In genomic region chr2:69306612-69306896, GRCh38 we compare ENCODE assay signal across 8 cellular contexts.
DNase-seq lines count a peak whose midpoint lies in the region; ATAC-seq and TF ChIP-seq lines count a peak whose summit lies in the region.

No MANE protein-coding gene starts in this region.

- H3K36me3 ChIP-seq in CD8-positive, alpha-beta T cell (ENCODE audit: insufficient read depth, low read length), result no peaks in the 10 kb centered on the region
- H3K36me3 ChIP-seq in OCI-LY7 (ENCODE audit: insufficient read depth, low read length), result no peaks in the 10 kb centered on the region

- no peak for TF ChIP-seq CTCF in CD8-positive, alpha-beta T cell (IDR thresholded peaks at IDR 0.05)
- TF ChIP-seq CTCF in OCI-LY7 (conservative IDR thresholded peaks at IDR 0.05; ENCODE audit: low read length), result no peak
- no peak for TF ChIP-seq CTCF in epithelial cell of proximal tubule (conservative IDR thresholded peaks at IDR 0.05; ENCODE audit: low read depth, low read length)
- no peak for TF ChIP-seq CTCF in osteocyte (IDR thresholded peaks at IDR 0.05)
- TF ChIP-seq CTCF in GM10266 (IDR thresholded peaks at IDR 0.05; ENCODE audit: control insufficient read depth, insufficient read depth, low read depth, missing control alignments), result no peak

- H3K27ac Mint-ChIP-seq in CD8-positive, alpha-beta T cell, result no peak overlapping the region
- peak overlapping the region; percentile 55 for H3K27ac Mint-ChIP-seq in osteocyte (ENCODE audit: unreplicated experiment)

- H3K4me1 Mint-ChIP-seq in CD8-positive, alpha-beta T cell (ENCODE audit: low read depth), result peaks cover 21% of the 10 kb centered on the region
- H3K4me1 Mint-ChIP-seq in osteocyte (ENCODE audit: unreplicated experiment), result peaks cover 36% of the 10 kb centered on the region

- POLR2A ChIA-PET in CD8-positive, alpha-beta T cell (lab: Charles Lee), result no interaction called here
- POLR2A ChIA-PET in OCI-LY7 (lab: Charles Lee), result no interaction called here

- H3K4me2 ChIP-seq in OCI-LY7 (ENCODE audit: low read length), result peak overlapping the region; percentile 64; the same call in 1 of the 2 replicates

- no peak for ATAC-seq in CD8-positive, alpha-beta T cell
- ATAC-seq in HG02852 (IDR thresholded peaks at IDR 0.05; ENCODE audit: unreplicated experiment), result no peak

- no peak overlapping the region for H3K27ac ChIP-seq in CD8-positive, alpha-beta T cell (ENCODE audit: low read depth, low read length)
- H3K27ac ChIP-seq in OCI-LY7 (ENCODE audit: low read depth, low read length, poor library complexity, severe bottlenecking), result no peak overlapping the region
- H3K27ac ChIP-seq in caudate nucleus (ENCODE audit: low read depth, low read length), result no peak overlapping the region

- H4K20me1 ChIP-seq in OCI-LY7 (ENCODE audit: insufficient read depth, low read length), result no peaks in the 10 kb centered on the region

- CTCF ChIA-PET in CD8-positive, alpha-beta T cell (lab: Charles Lee), result interaction anchor here (1.3 to 3.2 kb wide), 7 partner anchors 11 to 843 kb away, joined by 3 to 11 read pairs (median 5); no protein-coding TSS in a partner anchor
- CTCF ChIA-PET in OCI-LY7 (lab: Charles Lee; ENCODE audit: unreplicated experiment), result interaction anchor here (0.6 kb wide), 1 partner anchor 19 kb away, joined by 3 read pairs; no protein-coding TSS in a partner anchor

- no peak overlapping the region for H2AFZ ChIP-seq in OCI-LY7 (ENCODE audit: low read length)

- H3K9me2 ChIP-seq in OCI-LY7 (ENCODE audit: insufficient read depth, low read length), result no peaks in the 10 kb centered on the region

- peak overlapping the region; percentile 79 for H3K4me3 Mint-ChIP-seq in CD8-positive, alpha-beta T cell
- H3K4me3 Mint-ChIP-seq in osteocyte (ENCODE audit: unreplicated experiment), result peak overlapping the region; percentile 76

- H3K36me3 Mint-ChIP-seq in CD8-positive, alpha-beta T cell, result no peaks in the 10 kb centered on the region
- no peaks in the 10 kb centered on the region for H3K36me3 Mint-ChIP-seq in osteocyte (ENCODE audit: unreplicated experiment)

- H3K4me1 ChIP-seq in CD8-positive, alpha-beta T cell (ENCODE audit: insufficient read depth, low read length), result peaks cover 13% of the 10 kb centered on the region
- H3K4me1 ChIP-seq in OCI-LY7 (ENCODE audit: insufficient read depth, low read length, poor library complexity, severe bottlenecking), result no peaks in the 10 kb centered on the region

- no peaks in the 10 kb centered on the region for H3K79me2 ChIP-seq in OCI-LY7 (ENCODE audit: insufficient read depth, low read depth, low read length)

- DNase-seq in CD8-positive, alpha-beta T cell, result no peak
- DNase-seq in OCI-LY7 (ENCODE audit: low spot score), result no peak
- DNase-seq in epithelial cell of proximal tubule (ENCODE audit: low read depth), result no peak
- DNase-seq in osteocyte (ENCODE audit: extremely low spot score, unreplicated experiment), result no peak
- no peak for DNase-seq in GM10266 (ENCODE audit: extremely low spot score)
- DNase-seq in AG08395 (ENCODE audit: low spot score), result no peak
- no peak for DNase-seq in caudate nucleus (lab: John Stamatoyannopoulos, UW)

- H3K9me3 Mint-ChIP-seq in CD8-positive, alpha-beta T cell, result no peaks in the 10 kb centered on the region
- H3K9me3 Mint-ChIP-seq in osteocyte (ENCODE audit: unreplicated experiment), result no peaks in the 10 kb centered on the region

- BruUV-seq in OCI-LY7 (replicated peaks; lab: Mats Ljungman, UMichigan), result no TSS peak

- peaks cover 4% of the 10 kb centered on the region for H3K27me3 ChIP-seq in CD8-positive, alpha-beta T cell (ENCODE audit: insufficient read depth, low read length)

- H3K4me3 ChIP-seq in CD8-positive, alpha-beta T cell (ENCODE audit: low read depth, low read length), result peak overlapping the region; percentile 49
- H3K4me3 ChIP-seq in OCI-LY7 (ENCODE audit: low read depth, low read length, poor library complexity, severe bottlenecking) (peak overlapping the region; percentile 37), epithelial cell of proximal tubule (ENCODE audit: low read depth, low read length) (peak overlapping the region; percentile 59)

- intact Hi-C loops in CD8-positive, alpha-beta T cell (cut with DNase I, micrococcal nuclease), result loop anchor here (2.0 to 5.0 kb wide), 7 partner anchors 279 to 844 kb away; partner anchors contain the start of gene ANTXR1 (in 2 of the 2)
- intact Hi-C loops in OCI-LY7 (cut with micrococcal nuclease; ENCODE audit: unreplicated experiment), result loop anchor here (2.0 to 5.0 kb wide), 2 partner anchors 279 to 364 kb away; no protein-coding TSS in a partner anchor

- H3K9me3 ChIP-seq in CD8-positive, alpha-beta T cell (ENCODE audit: low read length), result no peaks in the 10 kb centered on the region
- no peaks in the 10 kb centered on the region for H3K9me3 ChIP-seq in OCI-LY7 (ENCODE audit: low read length)

- peaks cover 25% of the 10 kb centered on the region for H3K27me3 Mint-ChIP-seq in CD8-positive, alpha-beta T cell (ENCODE audit: low read depth)
- H3K27me3 Mint-ChIP-seq in osteocyte (ENCODE audit: unreplicated experiment), result no peaks in the 10 kb centered on the region
